In the genomic region with DNA sequence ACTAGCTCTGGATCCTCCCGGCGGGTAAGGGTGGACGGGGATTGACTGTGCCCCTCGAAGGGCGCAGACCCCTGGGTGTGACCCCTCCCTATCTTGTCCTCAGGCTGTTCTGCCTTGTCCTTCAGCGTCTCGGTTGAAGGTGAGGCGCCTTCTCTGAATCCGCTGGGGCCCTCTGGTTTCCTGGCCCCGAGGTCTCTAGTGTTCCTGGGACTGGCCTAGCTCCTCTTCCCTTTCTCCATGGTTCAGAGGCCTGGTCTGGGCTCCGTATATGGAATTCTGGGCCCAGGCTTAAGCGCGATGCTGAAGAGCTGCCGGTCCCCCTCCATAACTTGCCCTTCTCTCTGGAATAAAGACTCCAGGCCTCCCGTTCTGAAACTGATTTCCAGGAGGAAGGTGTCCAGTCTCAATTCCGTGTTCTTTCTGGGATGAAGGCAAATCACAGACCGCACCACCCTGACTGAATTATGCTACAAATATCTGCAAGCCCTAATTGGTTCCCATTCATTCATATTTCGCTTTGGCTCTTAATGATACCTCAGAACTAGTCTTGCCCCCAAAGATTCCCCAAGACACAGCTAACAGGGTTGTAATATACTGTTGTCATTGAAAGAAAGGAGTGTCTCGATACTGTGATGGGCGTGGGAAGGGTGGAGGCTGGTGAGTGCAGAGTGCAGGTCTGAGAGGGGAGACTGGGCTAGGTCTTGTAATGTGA, we compare ENCODE assay signal across 8 cellular contexts. TPM values are rescaled to one million over a fixed set of nuclear protein-coding genes. Genes with fewer than 3 reads are reported as not detected.
DNase-seq lines count a peak whose midpoint lies in the region; ATAC-seq and TF ChIP-seq lines count a peak whose summit lies in the region.

No MANE protein-coding gene starts in this region.

- ATAC-seq in HG03432 (IDR thresholded peaks at IDR 0.05; ENCODE audit: unreplicated experiment) (peak; percentile 32), lung (ENCODE audit: insufficient read depth, low FRiP score) (no peak)

- no peaks in the 10 kb centered on the region for H3K9me3 ChIP-seq in lung (ENCODE audit: control insufficient read depth in 2 of 2, insufficient read depth in 1 of 2, low read length in 1 of 2)

- H3K27me3 Mint-ChIP-seq in brain = peaks cover 5% of the 10 kb centered on the region

- DNase-seq in GM03348 (ENCODE audit: low spot score) (peak; percentile 41), lung (ENCODE audit: low spot score) (no peak), DMS153 treated with DMSO at 0.1 percent for 48 hours (lab: John Stamatoyannopoulos, UW; ENCODE audit: unreplicated experiment) (no peak), ecto neural progenitor cell (ENCODE audit: low spot score) (no peak), SHP77 (lab: John Stamatoyannopoulos, UW) (no peak)

- H3K27me3 ChIP-seq in lung (ENCODE audit: control insufficient read depth, insufficient read depth) = no peaks in the 10 kb centered on the region

- H3K27ac ChIP-seq in lung (ENCODE audit: low read depth in 1 of 2, low read length in 1 of 2) = peak overlapping the region; percentile 66 to 91
- H3K27ac ChIP-seq in urinary bladder (ENCODE audit: low read depth) = peak overlapping the region; percentile 76

- peak overlapping the region; percentile 92 to 98 (median 97) for H3K4me3 Mint-ChIP-seq in brain

- peaks cover 30% of the 10 kb centered on the region for H3K4me1 Mint-ChIP-seq in brain

- peaks cover 7 to 12% of the 10 kb centered on the region in 2 donors for H3K4me1 ChIP-seq in lung (ENCODE audit: control insufficient read depth in 2 of 2, insufficient read depth in 2 of 2, low read length in 2 of 2)
- H3K4me1 ChIP-seq in urinary bladder (ENCODE audit: insufficient read depth) = peaks cover 2% of the 10 kb centered on the region

- peaks cover 37% of the 10 kb centered on the region for H3K36me3 Mint-ChIP-seq in brain

- H3K27ac Mint-ChIP-seq in brain = peak overlapping the region; percentile 79 to 98 (median 97)

- H3K36me3 ChIP-seq in lung (ENCODE audit: control insufficient read depth in 2 of 2, insufficient read depth in 2 of 2, low read length in 2 of 2) (peaks cover 0 to 39% of the 10 kb centered on the region in 2 donors), urinary bladder (ENCODE audit: insufficient read depth) (peaks cover 4% of the 10 kb centered on the region)

- TF ChIP-seq CTCF in brain (conservative IDR thresholded peaks at IDR 0.05) (no peak), lung (IDR thresholded peaks at IDR 0.05; ENCODE audit: control extremely low read depth, extremely low read depth) (no peak)

- H3K4me3 ChIP-seq in lung (peak overlapping the region; percentile 95), urinary bladder (ENCODE audit: low read depth, low read length) (peak overlapping the region; percentile 94)

- WGBS in lung, 2 donors = 6 to 8% methylated on average over 20 of the region's 20 CpGs
- 8% methylated on average over 20 of the region's 20 CpGs for WGBS in urinary bladder

- no peaks in the 10 kb centered on the region for H3K9me3 Mint-ChIP-seq in brain

RNA-seq across cellular contexts. Expression of gene EDC4, which starts 0.7 kb away (rescaled TPM):
- polyA plus RNA-seq in brain (ENCODE audit: insufficient read depth, low read depth, low replicate concordance) (64.6 TPM), lung (10 to 100 TPM; 33.5 to 37.0 TPM), urinary bladder (43.2 TPM)
- total RNA-seq in lung (10 to 100 TPM; 41.9 to 60.5 TPM), urinary bladder (31.8 TPM)

RNA-seq across cellular contexts. Expression of gene NRN1L, which starts 11.1 kb away (rescaled TPM):
- 2.6 TPM for polyA plus RNA-seq in brain (ENCODE audit: insufficient read depth, low read depth, low replicate concordance)
- total RNA-seq in lung = 1 to 10 TPM; 2.1 to 5.8 TPM
- polyA plus RNA-seq in lung = 1 to 10 TPM; 1.1 to 5.0 TPM
- total RNA-seq in urinary bladder = not detected
- polyA plus RNA-seq in urinary bladder = 1.9 TPM

RNA-seq across cellular contexts. Expression of gene PSKH1, which starts 19.5 kb away (rescaled TPM):
- polyA plus RNA-seq in brain (ENCODE audit: insufficient read depth, low read depth, low replicate concordance) = 28.0 TPM
- 10 to 100 TPM; 11.8 to 32.9 TPM for total RNA-seq in lung
- 10 to 100 TPM; 17.9 to 24.5 TPM for polyA plus RNA-seq in lung
- total RNA-seq in urinary bladder = 9.9 TPM
- polyA plus RNA-seq in urinary bladder = 39.0 TPM

RNA-seq across cellular contexts. Expression of gene CENPT, which starts 26.1 kb away (rescaled TPM):
- polyA plus RNA-seq in brain (ENCODE audit: insufficient read depth, low read depth, low replicate concordance) (23.9 TPM), lung (10 to 100 TPM; 30.6 to 47.5 TPM), urinary bladder (49.4 TPM)
- total RNA-seq in lung (10 to 100 TPM; 28.5 to 35.4 TPM), urinary bladder (16.5 TPM)

RNA-seq across cellular contexts. Expression of gene NUTF2, which starts 26.9 kb away (rescaled TPM):
- polyA plus RNA-seq in brain (ENCODE audit: insufficient read depth, low read depth, low replicate concordance) (181 TPM), lung (100 to 1,000 TPM; 104 to 164 TPM), urinary bladder (117 TPM)
- total RNA-seq in lung (10 to 100 TPM; 49.7 to 98.9 TPM), urinary bladder (70.6 TPM)
